In the genomic region with DNA sequence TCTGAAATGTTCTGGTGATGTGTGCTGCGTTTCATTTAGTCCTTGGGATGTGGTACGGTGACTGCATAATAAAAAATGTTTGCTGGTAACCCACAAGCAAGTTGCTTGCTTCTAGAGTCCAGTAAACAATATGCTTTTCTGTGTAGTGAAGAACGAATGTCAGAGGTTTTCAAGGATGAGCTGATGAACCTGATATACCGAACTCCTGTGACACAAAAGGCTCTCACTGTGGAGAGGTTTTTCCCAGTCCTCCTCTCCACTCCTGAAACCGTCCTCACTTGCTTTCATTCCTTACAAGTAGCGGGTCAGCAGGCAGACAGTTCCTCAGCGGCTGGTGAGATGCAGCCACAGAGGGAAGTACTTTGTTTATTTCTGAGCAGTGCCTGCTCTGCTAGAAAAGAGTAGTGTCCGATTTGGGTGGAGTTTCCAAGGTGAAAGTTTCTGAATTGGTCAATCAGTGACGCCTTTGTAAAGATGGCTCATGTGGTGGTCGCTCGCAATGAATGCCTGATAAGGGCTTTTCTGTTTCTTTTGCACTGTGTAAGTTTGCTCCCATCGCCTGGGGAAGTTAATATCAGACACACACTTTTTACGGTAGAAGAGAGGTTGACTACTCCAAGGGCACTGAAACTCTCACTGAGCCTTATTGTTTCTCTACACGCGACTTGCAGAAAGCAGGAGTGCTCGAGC, we compare ENCODE assay signal across 1 cellular context.
TF ChIP-seq lines count a peak whose summit lies in the region.

No MANE protein-coding gene starts in this region.

TF ChIP-seq in WTC11, 78 proteins besides CTCF, POLR2A, EP300 and RAD21 (continued from another document):
- TF ChIP-seq, protein P1, sequence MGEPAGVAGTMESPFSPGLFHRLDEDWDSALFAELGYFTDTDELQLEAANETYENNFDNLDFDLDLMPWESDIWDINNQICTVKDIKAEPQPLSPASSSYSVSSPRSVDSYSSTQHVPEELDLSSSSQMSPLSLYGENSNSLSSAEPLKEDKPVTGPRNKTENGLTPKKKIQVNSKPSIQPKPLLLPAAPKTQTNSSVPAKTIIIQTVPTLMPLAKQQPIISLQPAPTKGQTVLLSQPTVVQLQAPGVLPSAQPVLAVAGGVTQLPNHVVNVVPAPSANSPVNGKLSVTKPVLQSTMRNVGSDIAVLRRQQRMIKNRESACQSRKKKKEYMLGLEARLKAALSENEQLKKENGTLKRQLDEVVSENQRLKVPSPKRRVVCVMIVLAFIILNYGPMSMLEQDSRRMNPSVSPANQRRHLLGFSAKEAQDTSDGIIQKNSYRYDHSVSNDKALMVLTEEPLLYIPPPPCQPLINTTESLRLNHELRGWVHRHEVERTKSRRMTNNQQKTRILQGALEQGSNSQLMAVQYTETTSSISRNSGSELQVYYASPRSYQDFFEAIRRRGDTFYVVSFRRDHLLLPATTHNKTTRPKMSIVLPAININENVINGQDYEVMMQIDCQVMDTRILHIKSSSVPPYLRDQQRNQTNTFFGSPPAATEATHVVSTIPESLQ (CRISPR knock-in tag; IDR thresholded peaks at IDR 0.05): no peak
- TF ChIP-seq NFATC4 (CRISPR knock-in tag; IDR thresholded peaks at IDR 0.05) (no peak), ZNF396 (CRISPR knock-in tag; IDR thresholded peaks at IDR 0.05; ENCODE audit: borderline replicate concordance) (no peak), ZNF416 (CRISPR knock-in tag; IDR thresholded peaks at IDR 0.05) (no peak)
- TF ChIP-seq, protein P2, sequence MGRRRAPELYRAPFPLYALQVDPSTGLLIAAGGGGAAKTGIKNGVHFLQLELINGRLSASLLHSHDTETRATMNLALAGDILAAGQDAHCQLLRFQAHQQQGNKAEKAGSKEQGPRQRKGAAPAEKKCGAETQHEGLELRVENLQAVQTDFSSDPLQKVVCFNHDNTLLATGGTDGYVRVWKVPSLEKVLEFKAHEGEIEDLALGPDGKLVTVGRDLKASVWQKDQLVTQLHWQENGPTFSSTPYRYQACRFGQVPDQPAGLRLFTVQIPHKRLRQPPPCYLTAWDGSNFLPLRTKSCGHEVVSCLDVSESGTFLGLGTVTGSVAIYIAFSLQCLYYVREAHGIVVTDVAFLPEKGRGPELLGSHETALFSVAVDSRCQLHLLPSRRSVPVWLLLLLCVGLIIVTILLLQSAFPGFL (CRISPR knock-in tag; IDR thresholded peaks at IDR 0.05; ENCODE audit: borderline replicate concordance): no peak
- TF ChIP-seq, protein P3, sequence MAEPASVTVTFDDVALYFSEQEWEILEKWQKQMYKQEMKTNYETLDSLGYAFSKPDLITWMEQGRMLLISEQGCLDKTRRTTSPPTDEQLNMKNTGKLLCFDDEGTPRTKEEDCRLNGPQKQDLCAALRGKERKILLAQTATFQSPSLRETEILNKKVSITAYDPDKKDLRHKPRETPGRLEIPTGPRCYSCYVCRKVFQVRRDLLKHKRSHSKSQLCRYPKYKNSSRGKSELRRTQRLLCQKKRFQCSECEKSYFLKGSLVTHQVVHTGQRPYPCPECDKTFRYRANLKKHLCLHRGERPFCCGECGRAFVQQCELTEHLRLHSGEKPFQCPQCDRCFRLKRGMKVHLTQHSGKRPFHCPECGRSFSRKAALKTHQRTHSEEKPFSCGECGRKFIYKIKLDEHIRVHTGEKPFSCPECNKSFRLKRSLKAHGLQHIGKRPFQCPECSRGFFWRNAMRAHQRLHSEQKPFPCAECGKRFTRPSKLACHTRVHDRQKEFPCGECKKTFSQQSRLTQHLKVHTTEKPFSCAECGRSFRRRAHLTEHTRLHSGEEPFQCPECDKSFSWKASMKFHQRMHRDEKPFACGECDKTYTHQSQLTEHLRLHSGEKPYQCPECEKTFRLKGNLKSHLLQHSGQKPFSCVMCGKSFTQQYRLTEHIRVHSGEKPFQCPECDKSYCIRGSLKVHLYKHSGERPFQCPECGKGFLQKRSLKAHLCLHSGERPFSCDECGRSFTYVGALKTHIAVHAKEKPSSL (CRISPR knock-in tag; conservative IDR thresholded peaks at IDR 0.05): no peak
- TF ChIP-seq, protein P4, sequence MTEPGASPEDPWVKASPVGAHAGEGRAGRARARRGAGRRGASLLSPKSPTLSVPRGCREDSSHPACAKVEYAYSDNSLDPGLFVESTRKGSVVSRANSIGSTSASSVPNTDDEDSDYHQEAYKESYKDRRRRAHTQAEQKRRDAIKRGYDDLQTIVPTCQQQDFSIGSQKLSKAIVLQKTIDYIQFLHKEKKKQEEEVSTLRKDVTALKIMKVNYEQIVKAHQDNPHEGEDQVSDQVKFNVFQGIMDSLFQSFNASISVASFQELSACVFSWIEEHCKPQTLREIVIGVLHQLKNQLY (CRISPR knock-in tag; IDR thresholded peaks at IDR 0.05): no peak
TF ChIP-seq in WTC11: peak in this region for 0.
